1 cellular context compared by ENCODE assay signal in the genomic region with DNA sequence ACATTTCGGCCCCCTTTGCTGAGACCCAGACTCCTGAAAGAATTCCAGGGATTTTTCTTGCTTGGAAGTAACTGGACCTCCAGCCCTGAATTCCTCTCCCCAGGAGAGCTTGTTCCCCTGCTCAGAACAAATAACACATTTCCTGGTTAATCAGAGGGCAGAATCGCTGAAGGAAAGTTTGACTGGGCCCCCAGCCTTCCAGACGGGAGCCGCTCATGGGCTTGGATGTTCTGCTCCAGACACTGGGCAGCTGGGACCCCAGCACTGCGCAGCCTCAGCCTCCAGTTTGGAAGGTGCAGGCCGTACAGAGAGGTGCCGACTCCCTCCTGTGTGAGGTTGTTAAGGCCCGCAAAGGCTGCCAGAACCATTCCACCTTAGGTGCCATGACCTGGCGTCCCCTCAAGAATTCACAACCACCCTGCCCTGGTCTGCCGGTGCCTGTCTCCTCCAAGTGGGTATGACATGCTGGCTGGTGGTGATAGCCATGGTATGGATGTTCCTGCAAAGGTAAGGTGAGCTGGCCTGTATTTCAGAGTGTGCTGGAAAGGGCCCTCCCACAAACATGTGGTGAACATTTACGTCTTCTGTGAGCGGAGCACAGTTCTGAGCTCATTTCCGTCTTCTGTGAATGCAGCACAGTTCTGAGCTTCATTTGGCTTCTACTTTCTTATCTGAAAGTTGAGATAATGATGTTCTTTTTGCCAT.
TF ChIP-seq lines count a peak whose summit lies in the region.

No MANE protein-coding gene starts in this region.

TF ChIP-seq in SK-N-SH, 30 proteins besides CTCF, POLR2A, EP300 and RAD21:
- TF ChIP-seq GABPA (IDR thresholded peaks at IDR 0.05; ENCODE audit: low read depth): peak; percentile 37; the same call in 1 of the 2 replicates
- TF ChIP-seq, protein P1, sequence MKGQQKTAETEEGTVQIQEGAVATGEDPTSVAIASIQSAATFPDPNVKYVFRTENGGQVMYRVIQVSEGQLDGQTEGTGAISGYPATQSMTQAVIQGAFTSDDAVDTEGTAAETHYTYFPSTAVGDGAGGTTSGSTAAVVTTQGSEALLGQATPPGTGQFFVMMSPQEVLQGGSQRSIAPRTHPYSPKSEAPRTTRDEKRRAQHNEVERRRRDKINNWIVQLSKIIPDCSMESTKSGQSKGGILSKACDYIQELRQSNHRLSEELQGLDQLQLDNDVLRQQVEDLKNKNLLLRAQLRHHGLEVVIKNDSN (IDR thresholded peaks at IDR 0.05; ENCODE audit: borderline replicate concordance, low read depth): no peak
